Comparison of ENCODE assay signal across 8 cellular contexts in genomic region chr2:94874277-94874997, GRCh38. TPM values are rescaled to one million over a fixed set of nuclear protein-coding genes. Genes with fewer than 3 reads are reported as not detected.
DNase-seq lines count a peak whose midpoint lies in the region; ATAC-seq, FAIRE-seq and TF ChIP-seq lines count a peak whose summit lies in the region.

No MANE protein-coding gene starts in this region.

- no peak overlapping the region for H2BK12ac ChIP-seq in H1 (ENCODE audit: low read depth, low read length)

- no peak for TF ChIP-seq EP300 in H1 (IDR thresholded peaks at IDR 0.05; ENCODE audit: borderline replicate concordance in 1 of 2, low read depth in 2 of 2, low read length in 2 of 2)

- DNase-seq in AG04449 (ENCODE audit: low read depth, low spot score) (no peak), GM12892 (ENCODE audit: insufficient read length) (peak; percentile 92), NCI-H1694 treated with DMSO at 0.1 percent for 48 hours (lab: John Stamatoyannopoulos, UW) (peak; percentile 12), H1 (ENCODE audit: low read depth in 1 of 2, low spot score in 2 of 2) (peak in 1 of 2 experiments; percentile 98)
- DNase-seq in activated CD4-positive, alpha-beta T cell treated with anti-CD3 and anti-CD28 coated beads, Interleukin-2, amount 50 U/mL, for 1 hour = peak; percentile 57

- H4K20me1 ChIP-seq in H1 (replicated peaks in 1 of 2; ENCODE audit: control insufficient read depth in 1 of 2, insufficient read depth in 2 of 2, low read length in 2 of 2) = no peaks in the 10 kb centered on the region

- no peak overlapping the region; the same call in 1 of the 2 replicates for H4K8ac ChIP-seq in H1 (ENCODE audit: extremely low read depth, insufficient read depth, low read length)

- WGBS in H1 (ENCODE audit: extremely low coverage in 1 of 2, insufficient coverage in 1 of 2, insufficient read length in 1 of 2, insufficient replicate concordance in 2 of 2, low coverage in 1 of 2, low lambda C conversion rate in 2 of 2, missing lambda C conversion rate in 1 of 2), 2 experiments = 81% methylated on average over 16 of the region's 53 CpGs; no CpG with 5 or more reads in 1 of the 2 experiments

- no peak overlapping the region for H3K23ac ChIP-seq in H1 (ENCODE audit: insufficient read length)

- H3K36me3 ChIP-seq in H1 (ENCODE audit: control insufficient read depth in 2 of 4, insufficient read depth in 4 of 4, low read length in 3 of 4) = no peaks in the 10 kb centered on the region

- H3K79me2 ChIP-seq in H1 (ENCODE audit: control insufficient read depth in 1 of 2, insufficient read depth in 2 of 2, low read length in 2 of 2) = no peaks in the 10 kb centered on the region

- peak; percentile 81 for TF ChIP-seq CTCF in AG04449 (IDR thresholded peaks at IDR 0.05; ENCODE audit: insufficient read depth, low read length, missing control alignments)
- TF ChIP-seq CTCF in H1 (IDR thresholded peaks at IDR 0.05; ENCODE audit: control extremely low read depth in 1 of 3, insufficient read depth in 1 of 3, low read depth in 1 of 3, low read length in 3 of 3) = peak; percentile 68 to 99 (median 83)
- TF ChIP-seq CTCF in nephron (IDR thresholded peaks at IDR 0.05; ENCODE audit: unreplicated experiment in 3 of 3) = peak; percentile 51 to 70 (median 52)

- H3K4me1 ChIP-seq in H1 (replicated peaks in 1 of 4; ENCODE audit: control insufficient read depth in 3 of 4, insufficient read depth in 4 of 4, low read length in 3 of 4) = no peaks in the 10 kb centered on the region; a peak in 1 of 7 replicates

- H3K4me3 Mint-ChIP-seq in nephron = no peak overlapping the region

- H3K4me1 Mint-ChIP-seq in nephron = no peaks in the 10 kb centered on the region

- no peak overlapping the region for H2BK5ac ChIP-seq in H1 (ENCODE audit: low read depth, low read length)

- H3K56ac ChIP-seq in H1 (replicated peaks; ENCODE audit: insufficient read length, low read depth, low read length) = no peak overlapping the region

- H3K14ac ChIP-seq in H1 (ENCODE audit: insufficient read length) = no peak overlapping the region

- peaks cover 0 to 4% (median 0%) of the 10 kb centered on the region in 4 experiments; a peak in 1 of 7 replicates for H3K27me3 ChIP-seq in H1 (replicated peaks in 1 of 4; ENCODE audit: control insufficient read depth in 3 of 4, extremely low read depth in 1 of 4, insufficient read depth in 3 of 4, low read length in 3 of 4)

- no peak overlapping the region for H3K4ac ChIP-seq in H1 (replicated peaks; ENCODE audit: insufficient read length, low read depth, low read length)

- POLR2A ChIA-PET in AG04449 (lab: Yijun Ruan, JAX) (no interaction called here), H1 (lab: Charles Lee; ENCODE audit: partially characterized antibody) (no interaction called here)

- no peak overlapping the region for H3K9ac ChIP-seq in H1 (replicated peaks in 1 of 4; ENCODE audit: extremely low read depth in 1 of 4, low read depth in 3 of 4, low read length in 3 of 4)

- H4K5ac ChIP-seq in H1 (ENCODE audit: insufficient read length, low read depth, low read length) = no peak overlapping the region

- TF ChIP-seq POLR2A in GM12892 (IDR thresholded peaks at IDR 0.05; ENCODE audit: low read depth, low read length) = no peak
- TF ChIP-seq POLR2A in H1 (IDR thresholded peaks at IDR 0.05; ENCODE audit: control extremely low read depth in 1 of 2, low read depth in 2 of 2, low read length in 2 of 2) = no peak

- H2BK20ac ChIP-seq in H1 (ENCODE audit: low read length) = no peak overlapping the region

- H3K4me3 ChIP-seq in AG04449 (ENCODE audit: low read depth, low read length) (no peak overlapping the region), H1 (ENCODE audit: extremely low read depth in 1 of 4, insufficient read depth in 2 of 4, low read depth in 3 of 4, low read length in 4 of 4) (no peak overlapping the region)

- no peak overlapping the region for H3K27ac ChIP-seq in H1 (ENCODE audit: low read depth, low read length)

- no peak overlapping the region for H2BK120ac ChIP-seq in H1 (replicated peaks; ENCODE audit: low read depth, low read length)

- no peak overlapping the region for H2AK5ac ChIP-seq in H1 (ENCODE audit: low read depth, low read length)

- H3K4me2 ChIP-seq in H1 (ENCODE audit: insufficient read depth in 1 of 2, low read depth in 2 of 2, low read length in 2 of 2) = no peak overlapping the region

- no peak overlapping the region for H2AFZ ChIP-seq in H1 (ENCODE audit: low read length)

- H3K27me3 Mint-ChIP-seq in nephron (ENCODE audit: low read depth) = peaks cover 28% of the 10 kb centered on the region

- H4K91ac ChIP-seq in H1 (replicated peaks; ENCODE audit: insufficient read length, low read length) = no peak overlapping the region

- peaks cover 67 to 100% of the 10 kb centered on the region in 2 experiments; a peak in 3 of 4 replicates for H3K9me3 ChIP-seq in H1 (ENCODE audit: insufficient read depth in 2 of 2, low read depth in 1 of 2, low read length in 1 of 2)

- no peak overlapping the region for H2BK15ac ChIP-seq in H1 (ENCODE audit: low read length)

- H3K9me3 Mint-ChIP-seq in nephron = no peaks in the 10 kb centered on the region

- FAIRE-seq in GM12892 (lab: Jason Lieb, UNC) (no peak), H1 (lab: Jason Lieb, UNC) (no peak)

- H3K27ac Mint-ChIP-seq in nephron = no peak overlapping the region

- CTCF ChIA-PET in AG04449 (lab: Yijun Ruan, JAX) = interaction anchor here (1.4 kb wide), 1 partner anchor 9 kb away, joined by 3 read pairs; no protein-coding TSS in a partner anchor
- CTCF ChIA-PET in H1 (lab: Charles Lee; ENCODE audit: partially characterized antibody) = no interaction called here

- H3K23me2 ChIP-seq in H1 (ENCODE audit: low read depth, low read length) = no peaks in the 10 kb centered on the region

- ATAC-seq in HG02884 (IDR thresholded peaks at IDR 0.05; ENCODE audit: unreplicated experiment) = peak; percentile 88
- no peak for ATAC-seq in HG02840 (IDR thresholded peaks at IDR 0.05; ENCODE audit: low FRiP score, unreplicated experiment)

- H3K18ac ChIP-seq in H1 (ENCODE audit: extremely low read depth, low read length) = no peak overlapping the region

- H3K36me3 Mint-ChIP-seq in nephron (ENCODE audit: low read depth) = no peaks in the 10 kb centered on the region

- H3K79me1 ChIP-seq in H1 (ENCODE audit: low read depth, low read length) = no peaks in the 10 kb centered on the region

- TF ChIP-seq RAD21 in H1 (IDR thresholded peaks at IDR 0.05 in 1 of 2, conservative IDR thresholded peaks at IDR 0.05 in 1 of 2; ENCODE audit: low read depth in 2 of 2, low read length in 2 of 2) = peak; percentile 49 to 64; a peak in 3 of 4 replicates

TF ChIP-seq in H1, 55 proteins besides CTCF, POLR2A, EP300 and RAD21:
- no peak for TF ChIP-seq POU5F1 (IDR thresholded peaks at IDR 0.05; ENCODE audit: low read depth, low read length)

RNA-seq across cellular contexts. Expression of gene TEKT4, which starts 3.2 kb away (rescaled TPM):
- polyA plus RNA-seq in GM12892 (2012; ENCODE audit: missing spikeins) = 0.11 TPM
- not detected in 2 replicates for total RNA-seq in H1 (2021; fragmentation: NEBNext Ultra II Directional; extraction: Animal tissue kit (Norgen Biotek cat#: 25700))
- not detected in 2 replicates for polyA plus RNA-seq in H1 (2011; rRNA removed)
- not detected for polyA plus RNA-seq in H1 (2011; cell fraction: cytosol; rRNA removed)
- polyA plus RNA-seq in H1 (2011; cell fraction: nucleus; rRNA removed) = not detected
- polyA plus RNA-seq in H1 (2012, experiment 1 of 2) = not detected in 4 replicates
- not detected for polyA plus RNA-seq in H1 (2012, experiment 2 of 2)
- polyA plus RNA-seq in H1 (2013, experiment 1 of 2) = 0.06 TPM
- polyA plus RNA-seq in H1 (2013, experiment 2 of 2) = 0.04 TPM
- polyA minus RNA-seq in H1 (2011; rRNA and poly(A)+ RNA removed) = not detected in 2 replicates
- not detected for polyA minus RNA-seq in H1 (2011; cell fraction: cytosol; rRNA and poly(A)+ RNA removed)
- polyA minus RNA-seq in H1 (2011; cell fraction: nucleus; rRNA and poly(A)+ RNA removed) = not detected
